In genomic region chr22:45930324-45930723, GRCh38 we compare ENCODE assay signal across 32 cellular contexts. TPM values are rescaled to one million over a fixed set of nuclear protein-coding genes. Genes with fewer than 3 reads are reported as not detected.
"Had no signal": no experiment of that assay in that cellular context is flagged by ENCODE, and none has a peak within 500 bp of the region (broad histone marks: within the 10 kb centered on the region; RNA-seq: fewer than 3 reads in every experiment).

No MANE protein-coding gene starts in this region.

- H3K36me3 Mint-ChIP-seq: activated CD4-positive, alpha-beta memory T cell treated with anti-CD3 and anti-CD28 coated beads for 36 hours; activated naive CD4-positive, alpha-beta T cell treated with anti-CD3 and anti-CD28 coated beads, Interleukin-2, amount 10 ng/mL, durations not matched to agents 7 days and 5 days; activated naive CD8-positive, alpha-beta T cell treated with anti-CD3 and anti-CD28 coated beads, Interleukin-2, amount 10 ng/mL, durations not matched to agents 7 days and 5 days; brain; mesothelial cell of epicardium; naive B cell had no signal

- H3K9me3 Mint-ChIP-seq: activated CD4-positive, alpha-beta memory T cell treated with anti-CD3 and anti-CD28 coated beads for 36 hours; activated CD4-positive, alpha-beta T cell treated with anti-CD3 and anti-CD28 coated beads, Interleukin-2, amount 10 ng/mL, durations not matched to agents 24 days and 14 days; activated naive CD4-positive, alpha-beta T cell treated with anti-CD3 and anti-CD28 coated beads, Interleukin-2, amount 10 ng/mL, durations not matched to agents 7 days and 5 days; activated naive CD8-positive, alpha-beta T cell treated with anti-CD3 and anti-CD28 coated beads, Interleukin-2, amount 10 ng/mL, durations not matched to agents 7 days and 5 days; activated T-cell treated with anti-CD3 and anti-CD28 coated beads, Interleukin-2, amount 50 U/mL, for 24 hours; brain; mesothelial cell of epicardium had no signal

- H3K4me1 ChIP-seq: colonic mucosa, gastrocnemius medialis, pancreas, upper lobe of right lung had no signal

- H3K27me3 Mint-ChIP-seq: activated CD4-positive, alpha-beta T cell treated with anti-CD3 and anti-CD28 coated beads, Interleukin-2, amount 10 ng/mL, durations not matched to agents 24 days and 14 days had no signal

- H3K4me1 Mint-ChIP-seq: activated CD4-positive, alpha-beta T cell treated with anti-CD3 and anti-CD28 coated beads, Interleukin-2, amount 10 ng/mL, durations not matched to agents 24 days and 14 days; activated naive CD4-positive, alpha-beta T cell treated with anti-CD3 and anti-CD28 coated beads, Interleukin-2, amount 10 ng/mL, durations not matched to agents 7 days and 5 days; activated naive CD8-positive, alpha-beta T cell treated with anti-CD3 and anti-CD28 coated beads, Interleukin-2, amount 10 ng/mL, durations not matched to agents 7 days and 5 days; T-helper 17 cell had no signal

- ATAC-seq: gastrocnemius medialis, left colon, pancreas, right cardiac atrium, T-helper 17 cell, upper lobe of right lung had no signal

- H3K27ac ChIP-seq: ascending aorta, cardiac muscle cell, colonic mucosa, epithelial cell of prostate, gastrocnemius medialis, pancreas, suprapubic skin, tibial artery, upper lobe of right lung, WERI-Rb-1 had no signal

- H3K36me3 ChIP-seq: ascending aorta, cardiac muscle cell, colonic mucosa, gastrocnemius medialis, pancreas, suprapubic skin, tibial artery, upper lobe of right lung, WERI-Rb-1 had no signal

- DNase-seq: activated CD4-positive, alpha-beta memory T cell treated with anti-CD3 and anti-CD28 coated beads for 36 hours; activated CD4-positive, alpha-beta T cell treated with anti-CD3 and anti-CD28 coated beads, Interleukin-2, amount 10 ng/mL, durations not matched to agents 24 days and 14 days; activated CD4-positive, CD25-positive, alpha-beta regulatory T cell treated with anti-CD3 and anti-CD28 coated beads, Interleukin-2, amount 50 U/mL, for 72 hours; activated CD8-positive, alpha-beta memory T cell treated with anti-CD3 and anti-CD28 coated beads, Interleukin-2, amount 50 U/mL, for 4 hours; activated gamma-delta T cell; activated naive CD4-positive, alpha-beta T cell treated with anti-CD3 and anti-CD28 coated beads, Interleukin-2, amount 10 ng/mL, durations not matched to agents 7 days and 5 days; activated naive CD8-positive, alpha-beta T cell treated with anti-CD3 and anti-CD28 coated beads, Interleukin-2, amount 10 ng/mL, durations not matched to agents 7 days and 5 days; activated T-cell treated with anti-CD3 and anti-CD28 coated beads, Interleukin-2, amount 50 U/mL, for 24 hours; cerebellar nuclear complex; colonic mucosa; effector CD8-positive, alpha-beta T cell; gastrocnemius medialis; glutamatergic neuron; left colon; naive B cell; nucleus accumbens; pancreas; stimulated activated CD4-positive, alpha-beta T cell treated with anti-CD3 and anti-CD28 coated beads, Interleukin-15, amount 100 ng/mL, for 24 hours; stimulated activated CD4-positive, alpha-beta T cell treated with anti-CD3 and anti-CD28 coated beads, Interleukin-2, amount 100 ng/mL, for 24 hours; stimulated activated naive CD4-positive, alpha-beta T cell; T-helper 17 cell; T1000; tibial artery; upper lobe of right lung; WERI-Rb-1 had no signal

- H3K27ac Mint-ChIP-seq: activated CD4-positive, alpha-beta memory T cell treated with anti-CD3 and anti-CD28 coated beads for 36 hours; activated CD4-positive, alpha-beta T cell treated with anti-CD3 and anti-CD28 coated beads, Interleukin-2, amount 10 ng/mL, durations not matched to agents 24 days and 14 days; activated naive CD4-positive, alpha-beta T cell treated with anti-CD3 and anti-CD28 coated beads, Interleukin-2, amount 10 ng/mL, durations not matched to agents 7 days and 5 days; activated naive CD8-positive, alpha-beta T cell treated with anti-CD3 and anti-CD28 coated beads, Interleukin-2, amount 10 ng/mL, durations not matched to agents 7 days and 5 days; activated T-cell treated with anti-CD3 and anti-CD28 coated beads, Interleukin-2, amount 50 U/mL, for 24 hours; mesothelial cell of epicardium; naive B cell; T-helper 17 cell had no signal

- H3K9me3 ChIP-seq: ascending aorta, colonic mucosa, gastrocnemius medialis, pancreas, suprapubic skin, tibial artery, upper lobe of right lung had no signal

- H3K27me3 ChIP-seq: ascending aorta, colonic mucosa, pancreas had no signal

- H3K4me3 Mint-ChIP-seq: activated CD4-positive, alpha-beta memory T cell treated with anti-CD3 and anti-CD28 coated beads for 36 hours; activated CD4-positive, alpha-beta T cell treated with anti-CD3 and anti-CD28 coated beads, Interleukin-2, amount 10 ng/mL, durations not matched to agents 24 days and 14 days; activated naive CD4-positive, alpha-beta T cell treated with anti-CD3 and anti-CD28 coated beads, Interleukin-2, amount 10 ng/mL, durations not matched to agents 7 days and 5 days; activated naive CD8-positive, alpha-beta T cell treated with anti-CD3 and anti-CD28 coated beads, Interleukin-2, amount 10 ng/mL, durations not matched to agents 7 days and 5 days; activated T-cell treated with anti-CD3 and anti-CD28 coated beads, Interleukin-2, amount 50 U/mL, for 24 hours; brain; mesothelial cell of epicardium; naive B cell; T-helper 17 cell had no signal

- H3K4me3 ChIP-seq: ascending aorta, cardiac muscle cell, colonic mucosa, gastrocnemius medialis, pancreas, suprapubic skin, tibial artery, upper lobe of right lung had no signal

RNA-seq across cellular contexts. Expression of gene WNT7B, which starts 46.6 kb away (rescaled TPM):
- polyA plus RNA-seq: cardiac muscle cell, right cardiac atrium had no signal
